23 cellular contexts compared by ENCODE assay signal in the genomic region with DNA sequence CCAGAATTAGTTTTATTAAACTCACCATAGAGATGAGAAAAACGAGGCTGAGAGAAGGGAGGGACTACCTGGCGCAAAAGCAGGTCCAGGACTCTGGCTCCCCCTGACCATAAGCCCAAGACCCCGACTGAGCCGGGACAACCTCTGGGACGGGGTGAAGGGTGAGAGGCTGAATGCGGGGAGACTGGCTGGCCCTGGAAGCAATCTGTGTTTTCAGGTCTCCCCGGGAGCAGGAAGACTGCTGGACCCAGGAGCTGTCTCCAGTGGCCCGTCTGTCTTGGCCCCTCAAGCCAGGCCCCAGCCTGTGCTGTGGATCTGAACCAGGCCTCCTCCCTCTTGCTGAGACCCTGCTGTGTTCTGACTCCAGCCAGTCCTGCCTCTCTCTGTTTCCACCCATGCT.
DNase-seq lines count a peak whose midpoint lies in the region; ATAC-seq and TF ChIP-seq lines count a peak whose summit lies in the region.
"Had no signal": no experiment of that assay in that cellular context is flagged by ENCODE, and none has a peak within 500 bp of the region (broad histone marks: within the 10 kb centered on the region; RNA-seq: fewer than 3 reads in every experiment).

No MANE protein-coding gene starts in this region.

- no peak for ATAC-seq in RWPE2 (ENCODE audit: low read depth)
- ATAC-seq in left lobe of liver: no peak
- ATAC-seq in activated CD4-positive, CD25-positive, alpha-beta regulatory T cell treated with anti-CD3 and anti-CD28 coated beads, Interleukin-2, amount 50 U/mL, for 24 hours: no peak
- ATAC-seq in HG03095 (IDR thresholded peaks at IDR 0.05; ENCODE audit: unreplicated experiment): no peak
- ATAC-seq: CD8-positive, alpha-beta T cell; SK-N-SH treated with all-trans-retinoic acid at 6 μM for 48 hours had no signal

- H3K4me1 ChIP-seq in RWPE2 (ENCODE audit: insufficient read depth, poor library complexity, severe bottlenecking) (no peaks in the 10 kb centered on the region), tibial artery (peaks cover 0 to 69% (median 55%) of the 10 kb centered on the region in 4 donors)
- H3K4me1 ChIP-seq: Caco-2 had no signal

- intact Hi-C loops in tibial artery (cut with DNase I; ENCODE audit: low total_unique reads): no loop called here

- TF ChIP-seq CTCF in RWPE2 (IDR thresholded peaks at IDR 0.05; ENCODE audit: poor library complexity, severe bottlenecking): no peak
- no peak for TF ChIP-seq CTCF in tibial artery (IDR thresholded peaks at IDR 0.05)

- H3K27me3 ChIP-seq in H7 (ENCODE audit: control insufficient read depth, insufficient read depth, low read length): no peaks in the 10 kb centered on the region; the same call in 1 of the 2 replicates
- no peaks in the 10 kb centered on the region for H3K27me3 ChIP-seq in RWPE2 (ENCODE audit: insufficient read depth, poor library complexity, severe bottlenecking)
- no peaks in the 10 kb centered on the region for H3K27me3 ChIP-seq in tibial artery
- H3K27me3 ChIP-seq: SJCRH30 had no signal

- H3K9me3 ChIP-seq in RWPE2 (ENCODE audit: severe bottlenecking) (no peaks in the 10 kb centered on the region), tibial artery (no peaks in the 10 kb centered on the region)
- H3K9me3 ChIP-seq: Caco-2, SJCRH30 had no signal

- H3K27ac ChIP-seq in RWPE2 (ENCODE audit: poor library complexity, severe bottlenecking) (no peak overlapping the region), tibial artery (peak overlapping the region; percentile 84 to 90)
- H3K27ac ChIP-seq: C4-2B, SJCRH30 had no signal

- H3K4me3 ChIP-seq in H7 (ENCODE audit: insufficient read depth, low read depth, low read length): no peak overlapping the region
- H3K4me3 ChIP-seq in RWPE2 (ENCODE audit: severe bottlenecking): no peak overlapping the region
- no peak overlapping the region for H3K4me3 ChIP-seq in tibial artery
- H3K4me3 ChIP-seq: SJCRH30 had no signal

- no peaks in the 10 kb centered on the region for H3K36me3 ChIP-seq in H7 (replicated peaks; ENCODE audit: control insufficient read depth, insufficient read depth, low read length)
- no peaks in the 10 kb centered on the region for H3K36me3 ChIP-seq in RWPE2 (ENCODE audit: low read depth)
- no peaks in the 10 kb centered on the region for H3K36me3 ChIP-seq in tibial artery
- H3K36me3 ChIP-seq: SJCRH30 had no signal

- DNase-seq in H7: peak; percentile 42
- peak; percentile 15 for DNase-seq in RWPE2 (ENCODE audit: low spot score)
- DNase-seq in left lobe of liver (ENCODE audit: low spot score): peak; percentile 35
- DNase-seq in tibial artery: no peak
- no peak for DNase-seq in stimulated activated CD4-positive, alpha-beta T cell treated with anti-CD3 and anti-CD28 coated beads, Interleukin-15, amount 100 ng/mL, for 24 hours
- DNase-seq: Caco-2; CD8-positive, alpha-beta T cell; DMS 273 treated with DMSO at 0.1 percent for 48 hours; DMS79; EL; GDM1; IMR-90; KG1; MM.1S; NCI-H2029; NCI-H446; NCI-H524 treated with DMSO at 0.1 percent for 48 hours; NCI-H774; SJCRH30 had no signal

Comparison
In these comparisons a context has a peak if more than half of its experiments do, and no peak if none do; other contexts are left out.
1. DNase-seq: peak in H7 (single experiment), RWPE2 (single experiment) and left lobe of liver (single experiment); none in tibial artery (0 of 2) and stimulated activated CD4-positive, alpha-beta T cell treated with anti-CD3 and anti-CD28 coated beads, Interleukin-15, amount 100 ng/mL, for 24 hours (single experiment).